ENCODE assay signal across 1 cellular context in genomic region chr6:146890644-146891434, GRCh38.
TF ChIP-seq lines count a peak whose summit lies in the region.

No MANE protein-coding gene starts in this region.

TF ChIP-seq in K562, 482 proteins besides CTCF, POLR2A, EP300 and RAD21 (continued from another document and continues in another):
- no peak for TF ChIP-seq ZNF407 (IDR thresholded peaks at IDR 0.05; ENCODE audit: low read depth)
- no peak for TF ChIP-seq ARID2 (IDR thresholded peaks at IDR 0.05)
- peak in 1 of 3 experiments; percentile 77; a peak in 2 of 6 replicates for TF ChIP-seq ZBTB11 (CRISPR knock-in tag; IDR thresholded peaks at IDR 0.05)
- TF ChIP-seq PBX2 (CRISPR knock-in tag; IDR thresholded peaks at IDR 0.05; ENCODE audit: low read depth) = no peak
- no peak for TF ChIP-seq PBX2 (tag; conservative IDR thresholded peaks at IDR 0.05; ENCODE audit: low read depth)
- TF ChIP-seq ZNF124 (CRISPR knock-in tag; IDR thresholded peaks at IDR 0.05) = no peak
- TF ChIP-seq ZNF518B (CRISPR knock-in tag; IDR thresholded peaks at IDR 0.05) = no peak
- TF ChIP-seq CEBPB (tag; IDR thresholded peaks at IDR 0.05) = no peak
- TF ChIP-seq ATF2 (CRISPR knock-in tag; IDR thresholded peaks at IDR 0.05) = no peak
- no peak for TF ChIP-seq KDM5B (IDR thresholded peaks at IDR 0.05; ENCODE audit: insufficient replicate concordance, low read depth, low read length)
- no peak for TF ChIP-seq RREB1 (CRISPR knock-in tag; IDR thresholded peaks at IDR 0.05)
- no peak for TF ChIP-seq ZNF23 (CRISPR knock-in tag; IDR thresholded peaks at IDR 0.05)
- TF ChIP-seq HOXB6 (CRISPR knock-in tag; IDR thresholded peaks at IDR 0.05; ENCODE audit: borderline replicate concordance) = no peak
- peak; percentile 69; the same call in 1 of the 2 replicates for TF ChIP-seq NBN (IDR thresholded peaks at IDR 0.05; ENCODE audit: low read depth)
- TF ChIP-seq RFX7 (CRISPR knock-in tag; IDR thresholded peaks at IDR 0.05) = no peak
- TF ChIP-seq MTA2 (IDR thresholded peaks at IDR 0.05; ENCODE audit: low read depth) = no peak
- 0 out of 2 replicates have a peak, but pooled peaks have one; percentile 13 for TF ChIP-seq TAF7 (tag; IDR thresholded peaks at IDR 0.05)
- 0 out of 2 replicates have a peak, but pooled peaks have one; percentile 29 for TF ChIP-seq HSF4 (CRISPR knock-in tag; IDR thresholded peaks at IDR 0.05; ENCODE audit: borderline replicate concordance)
- no peak for TF ChIP-seq U2AF2 (optimal IDR thresholded peaks at IDR 0.05; ENCODE audit: low read depth, low read length)
- peak; percentile 73; the same call in 1 of the 2 replicates for TF ChIP-seq TCFL5 (CRISPR knock-in tag; conservative IDR thresholded peaks at IDR 0.05)
- no peak; the same call in 1 of the 2 replicates for TF ChIP-seq ZHX1 (conservative IDR thresholded peaks at IDR 0.05; ENCODE audit: low read length)
